18 cellular contexts compared by ENCODE assay signal in genomic region chr3:57893668-57894067, GRCh38.
"Had no signal": no experiment of that assay in that cellular context is flagged by ENCODE, and none has a peak within 500 bp of the region (broad histone marks: within the 10 kb centered on the region; RNA-seq: fewer than 3 reads in every experiment).

No MANE protein-coding gene starts in this region.

- H3K36me3 ChIP-seq: adrenal gland had no signal

- H3K27me3 ChIP-seq: adrenal gland, cardiac muscle cell, hepatocyte had no signal

- H3K27ac ChIP-seq: adrenal gland, cardiac muscle cell, hepatocyte, VCaP had no signal

- H3K27me3 Mint-ChIP-seq: stimulated activated naive CD8-positive, alpha-beta T cell treated with anti-CD3 and anti-CD28 coated beads, Interleukin-15, amount 100 ng/mL, for 72 hours had no signal

- H3K27ac Mint-ChIP-seq: activated naive CD4-positive, alpha-beta T cell treated with anti-CD3 and anti-CD28 coated beads, Interleukin-2, amount 50 U/mL, for 72 hours; mesothelial cell of epicardium; nephron progenitor cell had no signal

- H3K36me3 Mint-ChIP-seq: activated naive CD4-positive, alpha-beta T cell treated with anti-CD3 and anti-CD28 coated beads, Interleukin-2, amount 50 U/mL, for 72 hours had no signal

- ATAC-seq: activated naive CD4-positive, alpha-beta T cell treated with anti-CD3 and anti-CD28 coated beads, Interleukin-2, amount 50 U/mL, for 72 hours; left colon; stimulated activated naive CD8-positive, alpha-beta T cell treated with anti-CD3 and anti-CD28 coated beads, Interleukin-15, amount 100 ng/mL, for 72 hours had no signal

- H3K4me3 ChIP-seq: adrenal gland, cardiac muscle cell, hepatocyte, smooth muscle cell had no signal

- H3K4me3 Mint-ChIP-seq: mesothelial cell of epicardium; nephron progenitor cell; stimulated activated naive CD8-positive, alpha-beta T cell treated with anti-CD3 and anti-CD28 coated beads, Interleukin-15, amount 100 ng/mL, for 72 hours had no signal

- H3K9me3 ChIP-seq: adrenal gland had no signal

- DNase-seq: activated CD4-positive, alpha-beta T cell treated with anti-CD3 and anti-CD28 coated beads, Interleukin-2, amount 50 U/mL, for 1 hour; activated CD4-positive, CD25-positive, alpha-beta regulatory T cell treated with anti-CD3 and anti-CD28 coated beads, Interleukin-2, amount 50 U/mL, for 72 hours; activated CD8-positive, alpha-beta memory T cell treated with anti-CD3 and anti-CD28 coated beads, Interleukin-2, amount 50 U/mL, for 48 hours; activated gamma-delta T cell; adrenal gland; islet precursor cell; left colon; nephron progenitor cell; nucleus accumbens; stimulated activated CD4-positive, alpha-beta T cell treated with anti-CD3 and anti-CD28 coated beads, Interleukin-4, amount 100 ng/mL, for 1 hour; stimulated activated naive CD8-positive, alpha-beta T cell treated with anti-CD3 and anti-CD28 coated beads, Interleukin-15, amount 100 ng/mL, for 72 hours; T-helper 2 cell had no signal

- H3K4me1 Mint-ChIP-seq: stimulated activated naive CD8-positive, alpha-beta T cell treated with anti-CD3 and anti-CD28 coated beads, Interleukin-15, amount 100 ng/mL, for 72 hours had no signal
